ENCODE assay signal across 9 cellular contexts in the genomic region with DNA sequence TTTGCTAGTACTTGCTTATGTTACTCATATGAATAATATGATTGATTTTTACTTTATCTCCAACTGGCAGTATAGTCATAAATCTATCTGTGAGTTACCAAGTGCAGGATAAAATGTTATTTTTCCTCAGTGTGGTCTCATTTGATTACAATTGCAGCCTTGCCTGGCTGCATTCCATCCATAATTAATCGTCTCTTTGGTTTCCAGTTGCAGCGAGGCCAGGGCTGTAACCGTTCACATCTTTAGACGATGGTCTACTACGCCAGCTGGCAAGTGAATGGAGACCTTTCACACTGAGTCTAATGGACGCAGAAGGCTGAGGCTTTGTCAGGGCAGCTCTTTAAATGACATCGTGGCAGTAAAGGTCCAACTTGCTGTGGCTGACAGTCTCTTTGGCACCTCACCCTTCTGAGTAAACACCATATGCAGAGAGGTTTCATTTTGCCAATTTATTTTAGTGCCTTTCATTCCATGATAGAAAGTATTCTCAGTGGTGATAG.
A peak's percentile ranks its signal among the peaks of the same experiment; 100 is the strongest.
DNase-seq lines count a peak whose midpoint lies in the region; ATAC-seq and TF ChIP-seq lines count a peak whose summit lies in the region.
"Had no signal": no experiment of that assay in that cellular context is flagged by ENCODE, and none has a peak within 500 bp of the region (broad histone marks: within the 10 kb centered on the region; RNA-seq: fewer than 3 reads in every experiment).

No MANE protein-coding gene starts in this region.

- POLR2A ChIA-PET in CD8-positive, alpha-beta T cell (lab: Charles Lee) = no interaction called here

- H3K9me3 Mint-ChIP-seq in CD8-positive, alpha-beta T cell = no peaks in the 10 kb centered on the region
- H3K9me3 Mint-ChIP-seq: T-helper 1 cell treated with Interleukin-12 subunit alpha and Interleukin-12 subunit beta and Interleukin-4 antibody, amounts not matched to agents 30 μg/mL and 1 μg/mL, for 36 hours had no signal

- TF ChIP-seq CTCF in VCaP (conservative IDR thresholded peaks at IDR 0.05) = no peak
- TF ChIP-seq CTCF in testis (IDR thresholded peaks at IDR 0.05) = no peak
- no peak for TF ChIP-seq CTCF in CD8-positive, alpha-beta T cell (IDR thresholded peaks at IDR 0.05)

- H3K4me3 ChIP-seq in testis = no peak overlapping the region
- no peak overlapping the region for H3K4me3 ChIP-seq in CD8-positive, alpha-beta T cell (ENCODE audit: low read depth, low read length)

- no peaks in the 10 kb centered on the region for H3K36me3 ChIP-seq in testis (ENCODE audit: low read depth, missing control alignments)
- H3K36me3 ChIP-seq in CD8-positive, alpha-beta T cell (ENCODE audit: insufficient read depth, low read length) = no peaks in the 10 kb centered on the region

- no peaks in the 10 kb centered on the region for H3K36me3 Mint-ChIP-seq in CD8-positive, alpha-beta T cell

- TF ChIP-seq POLR2A in testis (IDR thresholded peaks at IDR 0.05) = no peak

- peaks cover 5% of the 10 kb centered on the region for H3K27me3 Mint-ChIP-seq in CD8-positive, alpha-beta T cell (ENCODE audit: low read depth)

- H3K4me1 Mint-ChIP-seq in CD8-positive, alpha-beta T cell (ENCODE audit: low read depth) = no peaks in the 10 kb centered on the region

- ATAC-seq in CD8-positive, alpha-beta T cell = no peak
- ATAC-seq in GM18861 (IDR thresholded peaks at IDR 0.05; ENCODE audit: unreplicated experiment) = no peak

- CTCF ChIA-PET in CD8-positive, alpha-beta T cell (lab: Charles Lee) = no interaction called here

- intact Hi-C loops in testis (cut with DNase I; ENCODE audit: low total_unique reads) = no loop called here
- intact Hi-C loops in CD8-positive, alpha-beta T cell (cut with DNase I, micrococcal nuclease) = no loop called here

- DNase-seq in NCI-H128 (lab: John Stamatoyannopoulos, UW; ENCODE audit: unreplicated experiment) = peak; percentile 60
- peak; percentile 47 for DNase-seq in inferior parietal cortex (ENCODE audit: extremely low spot score)
- peak; percentile 33 for DNase-seq in testis
- no peak for DNase-seq in CD8-positive, alpha-beta T cell
- no peak for DNase-seq in RPMI8226
- DNase-seq in kidney tubule cell (ENCODE audit: low spot score) = no peak

- H3K27ac ChIP-seq in VCaP = peak overlapping the region; percentile 45
- H3K27ac ChIP-seq in testis = no peak overlapping the region
- H3K27ac ChIP-seq in CD8-positive, alpha-beta T cell (ENCODE audit: low read depth, low read length) = no peak overlapping the region

- H3K4me3 Mint-ChIP-seq in CD8-positive, alpha-beta T cell = no peak overlapping the region
- H3K4me3 Mint-ChIP-seq: T-helper 1 cell treated with Interleukin-12 subunit alpha and Interleukin-12 subunit beta and Interleukin-4 antibody, amounts not matched to agents 30 μg/mL and 1 μg/mL, for 36 hours had no signal

- 18 to 28% methylated on average over 7 of the region's 7 CpGs for WGBS in testis, 2 donors

- no peaks in the 10 kb centered on the region for H3K9me3 ChIP-seq in testis
- H3K9me3 ChIP-seq in CD8-positive, alpha-beta T cell (ENCODE audit: low read length) = no peaks in the 10 kb centered on the region

- H3K27me3 ChIP-seq in testis = no peaks in the 10 kb centered on the region
- no peaks in the 10 kb centered on the region for H3K27me3 ChIP-seq in CD8-positive, alpha-beta T cell (ENCODE audit: insufficient read depth, low read length)

- H3K4me1 ChIP-seq in testis = no peaks in the 10 kb centered on the region
- H3K4me1 ChIP-seq in CD8-positive, alpha-beta T cell (ENCODE audit: insufficient read depth, low read length) = no peaks in the 10 kb centered on the region

- H3K27ac Mint-ChIP-seq in CD8-positive, alpha-beta T cell = no peak overlapping the region
- H3K27ac Mint-ChIP-seq: T-helper 1 cell treated with Interleukin-12 subunit alpha and Interleukin-12 subunit beta and Interleukin-4 antibody, amounts not matched to agents 30 μg/mL and 1 μg/mL, for 36 hours had no signal

Comparison
In these comparisons a context has a peak if more than half of its experiments do, and no peak if none do; other contexts are left out.
1. DNase-seq: peak in NCI-H128 (single experiment), inferior parietal cortex (single experiment) and testis (single experiment); none in CD8-positive, alpha-beta T cell (0 of 7), RPMI8226 (single experiment) and kidney tubule cell (single experiment).